In genomic region chr7:132072165-132072564, GRCh38 we compare ENCODE assay signal across 16 cellular contexts.
DNase-seq lines count a peak whose midpoint lies in the region; ATAC-seq and TF ChIP-seq lines count a peak whose summit lies in the region.
"Had no signal": no experiment of that assay in that cellular context is flagged by ENCODE, and none has a peak within 500 bp of the region (broad histone marks: within the 10 kb centered on the region; RNA-seq: fewer than 3 reads in every experiment).

No MANE protein-coding gene starts in this region.

- no peak for TF ChIP-seq CTCF in activated CD8-positive, alpha-beta T cell treated with anti-CD3 and anti-CD28 coated beads for 36 hours (IDR thresholded peaks at IDR 0.05)
- TF ChIP-seq CTCF in PC-9 (conservative IDR thresholded peaks at IDR 0.05): no peak

- no peak overlapping the region for H3K4me2 ChIP-seq in PC-9
- H3K4me2 ChIP-seq: BLaER1 treated with 17β-estradiol and CSF1 and Interleukin-3, amounts not matched to agents 10 nM and 100 nM; GM23338 had no signal

- H3K4me3 ChIP-seq in PC-9: no peak overlapping the region
- H3K4me3 ChIP-seq: BLaER1 treated with 17β-estradiol and CSF1 and Interleukin-3, amounts not matched to agents 10 nM and 100 nM; GM23338 had no signal

- H2AFZ ChIP-seq in PC-9: no peak overlapping the region
- H2AFZ ChIP-seq: GM23338 had no signal

- H3K27ac Mint-ChIP-seq in activated CD8-positive, alpha-beta T cell treated with anti-CD3 and anti-CD28 coated beads, Interleukin-2, amount 10 ng/mL, durations not matched to agents 7 days and 5 days: no peak overlapping the region
- H3K27ac Mint-ChIP-seq in activated CD8-positive, alpha-beta T cell treated with anti-CD3 and anti-CD28 coated beads for 36 hours: no peak overlapping the region
- peak overlapping the region in 1 of 2 donors; percentile 42 for H3K27ac Mint-ChIP-seq in stimulated activated naive CD8-positive, alpha-beta T cell treated with anti-CD3 and anti-CD28 coated beads, Interleukin-15, amount 100 ng/mL, for 72 hours
- H3K27ac Mint-ChIP-seq: CD8-positive, alpha-beta T cell; GM23338 had no signal

- H3K36me3 Mint-ChIP-seq in activated CD8-positive, alpha-beta T cell treated with anti-CD3 and anti-CD28 coated beads, Interleukin-2, amount 10 ng/mL, durations not matched to agents 7 days and 5 days (ENCODE audit: low read depth): no peaks in the 10 kb centered on the region
- H3K36me3 Mint-ChIP-seq in activated CD8-positive, alpha-beta T cell treated with anti-CD3 and anti-CD28 coated beads for 36 hours (ENCODE audit: low read depth): no peaks in the 10 kb centered on the region
- H3K36me3 Mint-ChIP-seq: CD8-positive, alpha-beta T cell had no signal

- no peaks in the 10 kb centered on the region for H3K4me1 Mint-ChIP-seq in activated CD8-positive, alpha-beta T cell treated with anti-CD3 and anti-CD28 coated beads, Interleukin-2, amount 10 ng/mL, durations not matched to agents 7 days and 5 days (ENCODE audit: low read depth)
- no peaks in the 10 kb centered on the region for H3K4me1 Mint-ChIP-seq in activated CD8-positive, alpha-beta T cell treated with anti-CD3 and anti-CD28 coated beads for 36 hours (ENCODE audit: low read depth)
- H3K4me1 Mint-ChIP-seq in stimulated activated naive CD8-positive, alpha-beta T cell treated with anti-CD3 and anti-CD28 coated beads, Interleukin-15, amount 100 ng/mL, for 72 hours: no peaks in the 10 kb centered on the region

- CTCF ChIA-PET in activated CD8-positive, alpha-beta T cell treated with anti-CD3 and anti-CD28 coated beads, Interleukin-2, amount 10 ng/mL, durations not matched to agents 7 days and 5 days (lab: Charles Lee): no interaction called here
- CTCF ChIA-PET in activated CD8-positive, alpha-beta T cell treated with anti-CD3 and anti-CD28 coated beads for 36 hours (lab: Charles Lee): no interaction called here
- CTCF ChIA-PET in PC-9 (lab: Charles Lee): interaction anchor here (0.5 kb wide), 1 partner anchor 383 kb away, joined by 3 read pairs; no protein-coding TSS in a partner anchor

- no peaks in the 10 kb centered on the region for H3K36me3 ChIP-seq in PC-9 (ENCODE audit: low read depth)
- H3K36me3 ChIP-seq: BLaER1 treated with 17β-estradiol and CSF1 and Interleukin-3, amounts not matched to agents 10 nM and 100 nM had no signal

- peaks cover 6% of the 10 kb centered on the region; the same call in 1 of the 2 replicates for H3K4me1 ChIP-seq in PC-9 (replicated peaks; ENCODE audit: insufficient read depth)

- H3K27me3 ChIP-seq in PC-9 (ENCODE audit: insufficient read depth, low read depth): no peaks in the 10 kb centered on the region
- H3K27me3 ChIP-seq: BLaER1 treated with 17β-estradiol and CSF1 and Interleukin-3, amounts not matched to agents 10 nM and 100 nM had no signal

- no peak for DNase-seq in activated CD8-positive, alpha-beta T cell treated with anti-CD3 and anti-CD28 coated beads, Interleukin-2, amount 10 ng/mL, durations not matched to agents 7 days and 5 days
- DNase-seq in activated CD8-positive, alpha-beta T cell treated with anti-CD3 and anti-CD28 coated beads for 36 hours: no peak
- DNase-seq in PC-9: no peak
- peak; percentile 55 for DNase-seq in islet precursor cell
- no peak for DNase-seq in stimulated activated naive CD8-positive, alpha-beta T cell treated with anti-CD3 and anti-CD28 coated beads, Interleukin-15, amount 100 ng/mL, for 72 hours
- DNase-seq in NCI-H1694 (lab: John Stamatoyannopoulos, UW): no peak
- DNase-seq: 8988T; Calu3; CD8-positive, alpha-beta T cell; DMS79 treated with DMSO at 0.1 percent for 48 hours; GF-D8; HCEC 1CT had no signal

- POLR2A ChIA-PET in activated CD8-positive, alpha-beta T cell treated with anti-CD3 and anti-CD28 coated beads, Interleukin-2, amount 10 ng/mL, durations not matched to agents 7 days and 5 days (lab: Charles Lee): no interaction called here
- POLR2A ChIA-PET in activated CD8-positive, alpha-beta T cell treated with anti-CD3 and anti-CD28 coated beads for 36 hours (lab: Charles Lee): no interaction called here
- POLR2A ChIA-PET in PC-9 (lab: Charles Lee; ENCODE audit: unreplicated experiment): no interaction called here

- no peaks in the 10 kb centered on the region for H3K79me2 ChIP-seq in PC-9 (ENCODE audit: low read depth)

- no peaks in the 10 kb centered on the region for H3K9me3 Mint-ChIP-seq in activated CD8-positive, alpha-beta T cell treated with anti-CD3 and anti-CD28 coated beads, Interleukin-2, amount 10 ng/mL, durations not matched to agents 7 days and 5 days (ENCODE audit: insufficient read depth)
- H3K9me3 Mint-ChIP-seq in activated CD8-positive, alpha-beta T cell treated with anti-CD3 and anti-CD28 coated beads for 36 hours: no peaks in the 10 kb centered on the region
- no peaks in the 10 kb centered on the region for H3K9me3 Mint-ChIP-seq in stimulated activated naive CD8-positive, alpha-beta T cell treated with anti-CD3 and anti-CD28 coated beads, Interleukin-15, amount 100 ng/mL, for 72 hours
- H3K9me3 Mint-ChIP-seq: CD8-positive, alpha-beta T cell had no signal

- BruUV-seq in PC-9 (replicated peaks; lab: Mats Ljungman, UMichigan): no TSS peak

- peak overlapping the region; percentile 25; the same call in 1 of the 2 replicates for H3K27ac ChIP-seq in PC-9
- H3K27ac ChIP-seq: BLaER1 treated with 17β-estradiol and CSF1 and Interleukin-3, amounts not matched to agents 10 nM and 100 nM; HL-60 had no signal

- no peaks in the 10 kb centered on the region for H4K20me1 ChIP-seq in PC-9 (ENCODE audit: insufficient read depth)
- H4K20me1 ChIP-seq: BLaER1 treated with 17β-estradiol and CSF1 and Interleukin-3, amounts not matched to agents 10 nM and 100 nM had no signal

- ATAC-seq in activated CD8-positive, alpha-beta T cell treated with anti-CD3 and anti-CD28 coated beads, Interleukin-2, amount 10 ng/mL, durations not matched to agents 7 days and 5 days: peak; percentile 19
- ATAC-seq in activated CD8-positive, alpha-beta T cell treated with anti-CD3 and anti-CD28 coated beads for 36 hours: no peak
- no peak for ATAC-seq in stimulated activated naive CD8-positive, alpha-beta T cell treated with anti-CD3 and anti-CD28 coated beads, Interleukin-15, amount 100 ng/mL, for 72 hours
- ATAC-seq in HG03159 (IDR thresholded peaks at IDR 0.05; ENCODE audit: unreplicated experiment): no peak
- ATAC-seq: CD8-positive, alpha-beta T cell; GM23338 had no signal

- peaks cover 19% of the 10 kb centered on the region; the same call in 1 of the 2 replicates for H3F3A ChIP-seq in PC-9 (ENCODE audit: insufficient read depth, low read depth)

- no peaks in the 10 kb centered on the region for H3K9me3 ChIP-seq in PC-9 (ENCODE audit: insufficient read depth, low read depth)
- H3K9me3 ChIP-seq: BLaER1 treated with 17β-estradiol and CSF1 and Interleukin-3, amounts not matched to agents 10 nM and 100 nM had no signal

- intact Hi-C loops in activated CD8-positive, alpha-beta T cell treated with anti-CD3 and anti-CD28 coated beads for 36 hours (cut with micrococcal nuclease): no loop called here
- intact Hi-C loops in PC-9 (cut with micrococcal nuclease; ENCODE audit: unreplicated experiment): no loop called here

- H3K9me2 ChIP-seq in PC-9 (ENCODE audit: insufficient read depth): no peaks in the 10 kb centered on the region

- peaks cover 16% of the 10 kb centered on the region for H3K27me3 Mint-ChIP-seq in activated CD8-positive, alpha-beta T cell treated with anti-CD3 and anti-CD28 coated beads, Interleukin-2, amount 10 ng/mL, durations not matched to agents 7 days and 5 days (ENCODE audit: low read depth)
- peaks cover 6% of the 10 kb centered on the region for H3K27me3 Mint-ChIP-seq in activated CD8-positive, alpha-beta T cell treated with anti-CD3 and anti-CD28 coated beads for 36 hours
- H3K27me3 Mint-ChIP-seq in stimulated activated naive CD8-positive, alpha-beta T cell treated with anti-CD3 and anti-CD28 coated beads, Interleukin-15, amount 100 ng/mL, for 72 hours: peaks cover 37% of the 10 kb centered on the region

- no peak overlapping the region for H3K4me3 Mint-ChIP-seq in activated CD8-positive, alpha-beta T cell treated with anti-CD3 and anti-CD28 coated beads, Interleukin-2, amount 10 ng/mL, durations not matched to agents 7 days and 5 days
- H3K4me3 Mint-ChIP-seq in activated CD8-positive, alpha-beta T cell treated with anti-CD3 and anti-CD28 coated beads for 36 hours: no peak overlapping the region
- H3K4me3 Mint-ChIP-seq in stimulated activated naive CD8-positive, alpha-beta T cell treated with anti-CD3 and anti-CD28 coated beads, Interleukin-15, amount 100 ng/mL, for 72 hours: no peak overlapping the region
- H3K4me3 Mint-ChIP-seq: CD8-positive, alpha-beta T cell; GM23338 had no signal
